ENCODE assay signal across 10 cellular contexts in genomic region chr5:128965011-128965637, GRCh38. TPM values are rescaled to one million over a fixed set of nuclear protein-coding genes. Genes with fewer than 3 reads are reported as not detected.
DNase-seq lines count a peak whose midpoint lies in the region; ATAC-seq and TF ChIP-seq lines count a peak whose summit lies in the region.
"Had no signal": no experiment of that assay in that cellular context is flagged by ENCODE, and none has a peak within 500 bp of the region (broad histone marks: within the 10 kb centered on the region; RNA-seq: fewer than 3 reads in every experiment).

Gene SLC27A6 (plus strand): TSS chr5:128965488. CDS start chr5:128966138, 650 bp downstream.

- no peaks in the 10 kb centered on the region for H3K9me3 ChIP-seq in SJSA1 (replicated peaks)

- 0 out of 2 replicates have a peak, but pooled peaks cover 3% of the 10 kb centered on the region for H3K4me1 ChIP-seq in SJSA1 (replicated peaks)

- CTCF ChIA-PET in RWPE1 (lab: Yijun Ruan, JAX), result interaction anchor here (0.8 to 2.0 kb wide), 2 partner anchors 43 to 59 kb away, joined by 4 to 8 read pairs; no protein-coding TSS in a partner anchor

- intact Hi-C loops in posterior vena cava (cut with DNase I), result no loop called here

- H3K36me3 ChIP-seq in SJSA1, result no peaks in the 10 kb centered on the region

- peak within 1 kb of the TSS; percentile 42 for H3K4me3 ChIP-seq in SJSA1
- peak within 1 kb of the TSS; percentile 42 for H3K4me3 ChIP-seq in fibroblast of mammary gland (ENCODE audit: control insufficient read depth, low read depth, low read length)
- H3K4me3 ChIP-seq: GM12878 had no signal

- POLR2A ChIA-PET in RWPE1 (lab: Yijun Ruan, JAX; ENCODE audit: low non-redundant PET), result no interaction called here

- TF ChIP-seq CTCF in fibroblast of mammary gland (conservative IDR thresholded peaks at IDR 0.05; ENCODE audit: control insufficient read depth, insufficient read depth, low read depth, low read length) (no peak), RWPE1 (conservative IDR thresholded peaks at IDR 0.05; ENCODE audit: low read depth) (no peak)

- peak; percentile 47 to 57 for DNase-seq in SJSA1 (ENCODE audit: low read depth in 1 of 2, low spot score in 2 of 2)
- DNase-seq in fibroblast of mammary gland (ENCODE audit: low read depth), result peak; percentile 10
- DNase-seq in posterior vena cava (ENCODE audit: low spot score), result peak; percentile 60
- DNase-seq in HUDEP-2 (lab: John Stamatoyannopoulos, UW; ENCODE audit: unreplicated experiment in 76 of 76), result no peak
- DNase-seq in RWPE1 (ENCODE audit: low spot score), result no peak
- DNase-seq in SHP77 (lab: John Stamatoyannopoulos, UW), result no peak
- DNase-seq: cortex of kidney had no signal

- no peak within 1 kb of the TSS for H3K27ac ChIP-seq in SJSA1
- H3K27ac ChIP-seq in RWPE1, result no peak within 1 kb of the TSS

- no peaks in the 10 kb centered on the region for H3K27me3 ChIP-seq in SJSA1 (replicated peaks)

- ATAC-seq in GM18502 (IDR thresholded peaks at IDR 0.05; ENCODE audit: poor library complexity, unreplicated experiment) (peak; percentile 62), GM19351 (IDR thresholded peaks at IDR 0.05; ENCODE audit: unreplicated experiment) (no peak)
- ATAC-seq: GM12878 had no signal

RNA-seq across cellular contexts. Expression of gene SLC27A6, which starts in this region (rescaled TPM):
- total RNA-seq in SJSA1 (2014; rRNA removed; shearing (Covaris generic)), result 2.9 and 3.2 TPM in 2 replicates
- not detected for total RNA-seq in posterior vena cava
- total RNA-seq: GM12878 had no signal

Comparison
In these comparisons a context has a peak if more than half of its experiments do, and no peak if none do; other contexts are left out.
1. Peak in DNase-seq in posterior vena cava; RNA of the gene not detected or under 1 TPM.
2. DNase-seq: peak in SJSA1 (2 of 2) and fibroblast of mammary gland (single experiment); none in HUDEP-2 (0 of 76), RWPE1 (single experiment) and SHP77 (0 of 2).